In genomic region chr10:80489371-80490112, GRCh38 we compare ENCODE assay signal across 22 cellular contexts. TPM values are rescaled to one million over a fixed set of nuclear protein-coding genes. Genes with fewer than 3 reads are reported as not detected.
A peak's percentile ranks its signal among the peaks of the same experiment; 100 is the strongest.
DNase-seq lines count a peak whose midpoint lies in the region; ATAC-seq lines count a peak whose summit lies in the region.
"Had no signal": no experiment of that assay in that cellular context is flagged by ENCODE, and none has a peak within 500 bp of the region (broad histone marks: within the 10 kb centered on the region; RNA-seq: fewer than 3 reads in every experiment).

No MANE protein-coding gene starts in this region.

- H3K36me3 Mint-ChIP-seq in stimulated activated naive CD8-positive, alpha-beta T cell treated with anti-CD3 and anti-CD28 coated beads, Interleukin-15, Interleukin-2, amounts not matched to agents 100 ng/mL and 50 ng/mL, for 24 hours (ENCODE audit: low read depth): peaks cover 56% of the 10 kb centered on the region
- peaks cover 58% of the 10 kb centered on the region for H3K36me3 Mint-ChIP-seq in activated CD8-positive, alpha-beta memory T cell treated with anti-CD3 and anti-CD28 coated beads, Interleukin-2, amount 10 ng/mL, durations not matched to agents 7 days and 5 days
- peaks cover 20 to 60% (median 35%) of the 10 kb centered on the region in 5 donors for H3K36me3 Mint-ChIP-seq in naive thymus-derived CD4-positive, alpha-beta T cell

- H3K27me3 ChIP-seq in naive thymus-derived CD4-positive, alpha-beta T cell (ENCODE audit: control insufficient read depth in 2 of 2, insufficient read depth in 2 of 2, low read length in 2 of 2): no peaks in the 10 kb centered on the region
- no peaks in the 10 kb centered on the region for H3K27me3 ChIP-seq in Karpas-422 (ENCODE audit: low read length)
- H3K27me3 ChIP-seq: sigmoid colon had no signal

- H3K4me3 Mint-ChIP-seq in stimulated activated naive CD8-positive, alpha-beta T cell treated with anti-CD3 and anti-CD28 coated beads, Interleukin-15, Interleukin-2, amounts not matched to agents 100 ng/mL and 50 ng/mL, for 24 hours: peak overlapping the region; percentile 46
- no peak overlapping the region for H3K4me3 Mint-ChIP-seq in activated CD8-positive, alpha-beta memory T cell treated with anti-CD3 and anti-CD28 coated beads, Interleukin-2, amount 10 ng/mL, durations not matched to agents 7 days and 5 days
- peak overlapping the region in 9 of 10 donors; percentile 64 to 88 (median 78) for H3K4me3 Mint-ChIP-seq in naive thymus-derived CD4-positive, alpha-beta T cell
- H3K4me3 Mint-ChIP-seq: WTC11 had no signal

- peaks cover 0 to 34% (median 6%) of the 10 kb centered on the region in 3 experiments for H3K36me3 ChIP-seq in naive thymus-derived CD4-positive, alpha-beta T cell (ENCODE audit: control insufficient read depth in 2 of 3, insufficient read depth in 3 of 3, low read length in 3 of 3)
- no peaks in the 10 kb centered on the region for H3K36me3 ChIP-seq in Karpas-422 (ENCODE audit: insufficient read depth, low read length)

- ATAC-seq in stimulated activated naive CD8-positive, alpha-beta T cell treated with anti-CD3 and anti-CD28 coated beads, Interleukin-15, Interleukin-2, amounts not matched to agents 100 U/mL and 50 U/mL, for 24 hours: no peak
- no peak for ATAC-seq in activated CD8-positive, alpha-beta memory T cell treated with anti-CD3 and anti-CD28 coated beads, Interleukin-2, amount 10 ng/mL, durations not matched to agents 7 days and 5 days
- no peak for ATAC-seq in naive thymus-derived CD4-positive, alpha-beta T cell
- ATAC-seq: WTC11 had no signal

- H3K4me1 ChIP-seq in naive thymus-derived CD4-positive, alpha-beta T cell (ENCODE audit: control insufficient read depth in 2 of 2, insufficient read depth in 2 of 2, low read length in 2 of 2): peaks cover 96 to 99% of the 10 kb centered on the region in 2 donors
- H3K4me1 ChIP-seq in Karpas-422 (ENCODE audit: low read length): no peaks in the 10 kb centered on the region

- H3K27ac Mint-ChIP-seq in stimulated activated naive CD8-positive, alpha-beta T cell treated with anti-CD3 and anti-CD28 coated beads, Interleukin-15, Interleukin-2, amounts not matched to agents 100 ng/mL and 50 ng/mL, for 24 hours: peak overlapping the region; percentile 58
- peak overlapping the region; percentile 48 for H3K27ac Mint-ChIP-seq in activated CD8-positive, alpha-beta memory T cell treated with anti-CD3 and anti-CD28 coated beads, Interleukin-2, amount 10 ng/mL, durations not matched to agents 7 days and 5 days
- H3K27ac Mint-ChIP-seq in naive thymus-derived CD4-positive, alpha-beta T cell: peak overlapping the region; percentile 74 to 99 (median 88)

- CTCF ChIA-PET in activated CD8-positive, alpha-beta memory T cell treated with anti-CD3 and anti-CD28 coated beads, Interleukin-2, amount 10 ng/mL, durations not matched to agents 7 days and 5 days (lab: Charles Lee): interaction anchor here (1.1 to 11.4 kb wide), 5 partner anchors 12 to 38 kb away, joined by 4 to 151 read pairs (median 11); no protein-coding TSS in a partner anchor
- CTCF ChIA-PET in naive thymus-derived CD4-positive, alpha-beta T cell (lab: Charles Lee): interaction anchor here (0.9 to 4.3 kb wide), 10 partner anchors 9 to 111 kb away, joined by 3 to 40 read pairs (median 6); no protein-coding TSS in a partner anchor

- peaks cover 100% of the 10 kb centered on the region for H3K4me1 Mint-ChIP-seq in stimulated activated naive CD8-positive, alpha-beta T cell treated with anti-CD3 and anti-CD28 coated beads, Interleukin-15, Interleukin-2, amounts not matched to agents 100 ng/mL and 50 ng/mL, for 24 hours (ENCODE audit: low read depth)
- peaks cover 99% of the 10 kb centered on the region for H3K4me1 Mint-ChIP-seq in activated CD8-positive, alpha-beta memory T cell treated with anti-CD3 and anti-CD28 coated beads, Interleukin-2, amount 10 ng/mL, durations not matched to agents 7 days and 5 days
- peaks cover 93 to 100% (median 98%) of the 10 kb centered on the region in 7 donors for H3K4me1 Mint-ChIP-seq in naive thymus-derived CD4-positive, alpha-beta T cell

- no peak overlapping the region for H3K4me2 ChIP-seq in Karpas-422 (ENCODE audit: low read depth, low read length, poor library complexity, severe bottlenecking)

- H3K9me3 ChIP-seq in naive thymus-derived CD4-positive, alpha-beta T cell (ENCODE audit: control insufficient read depth in 2 of 3, low read length in 3 of 3): no peaks in the 10 kb centered on the region
- H3K9me3 ChIP-seq in Karpas-422 (ENCODE audit: low read length): no peaks in the 10 kb centered on the region
- H3K9me3 ChIP-seq: sigmoid colon had no signal

- H2AFZ ChIP-seq in Karpas-422 (ENCODE audit: low read length): no peak overlapping the region

- H3K9ac ChIP-seq in Karpas-422 (ENCODE audit: low read length): no peak overlapping the region

- DNase-seq in stimulated activated naive CD8-positive, alpha-beta T cell treated with anti-CD3 and anti-CD28 coated beads, Interleukin-15, Interleukin-2, amounts not matched to agents 100 U/mL and 50 U/mL, for 24 hours: no peak
- DNase-seq in activated CD8-positive, alpha-beta memory T cell treated with anti-CD3 and anti-CD28 coated beads, Interleukin-2, amount 10 ng/mL, durations not matched to agents 7 days and 5 days: no peak
- no peak for DNase-seq in naive thymus-derived CD4-positive, alpha-beta T cell
- DNase-seq in hepatic stellate cell (ENCODE audit: low spot score) (no peak), Karpas-422 (no peak), NCI-H446 treated with DMSO at 0.1 percent for 48 hours (lab: John Stamatoyannopoulos, UW) (no peak)
- DNase-seq: aorta; DMS153; hypothalamus; kidney glomerular epithelial cell; midbrain; NCI-H1694 treated with DMSO at 0.1 percent for 48 hours; NCI-H2227 treated with DMSO at 0.1 percent for 48 hours; sigmoid colon; stimulated activated CD4-positive, alpha-beta T cell treated with anti-CD3 and anti-CD28 coated beads, Interleukin-1b, Interleukin-23, amount 100 ng/mL, for 48 hours; substantia nigra; SW 1271 had no signal

- no peaks in the 10 kb centered on the region for H3K9me2 ChIP-seq in Karpas-422 (replicated peaks; ENCODE audit: insufficient read depth, low read length)

- H3K27me3 Mint-ChIP-seq in stimulated activated naive CD8-positive, alpha-beta T cell treated with anti-CD3 and anti-CD28 coated beads, Interleukin-15, Interleukin-2, amounts not matched to agents 100 ng/mL and 50 ng/mL, for 24 hours: no peaks in the 10 kb centered on the region
- H3K27me3 Mint-ChIP-seq in activated CD8-positive, alpha-beta memory T cell treated with anti-CD3 and anti-CD28 coated beads, Interleukin-2, amount 10 ng/mL, durations not matched to agents 7 days and 5 days: no peaks in the 10 kb centered on the region
- no peaks in the 10 kb centered on the region for H3K27me3 Mint-ChIP-seq in naive thymus-derived CD4-positive, alpha-beta T cell

- no peaks in the 10 kb centered on the region for H4K20me1 ChIP-seq in Karpas-422 (ENCODE audit: insufficient read depth, low read depth, low read length)

- H3K79me2 ChIP-seq in Karpas-422 (ENCODE audit: low read length): no peaks in the 10 kb centered on the region

- intact Hi-C loops in naive thymus-derived CD4-positive, alpha-beta T cell (cut with micrococcal nuclease): loop anchor here in 1 of 2 donors (2.0 kb wide), 1 partner anchor 15 kb away; no protein-coding TSS in a partner anchor

- H3K27ac ChIP-seq in naive thymus-derived CD4-positive, alpha-beta T cell (ENCODE audit: low read depth, low read length): peak overlapping the region; percentile 74
- H3K27ac ChIP-seq in Karpas-422 (ENCODE audit: low read length): no peak overlapping the region
- H3K27ac ChIP-seq: sigmoid colon had no signal

- POLR2A ChIA-PET in naive thymus-derived CD4-positive, alpha-beta T cell (lab: Charles Lee): interaction anchor here (1.5 to 14.6 kb wide), 5 partner anchors 11 to 45 kb away, joined by 4 to 608 read pairs (median 12); no protein-coding TSS in a partner anchor

- no peaks in the 10 kb centered on the region for H3K9me3 Mint-ChIP-seq in stimulated activated naive CD8-positive, alpha-beta T cell treated with anti-CD3 and anti-CD28 coated beads, Interleukin-15, Interleukin-2, amounts not matched to agents 100 ng/mL and 50 ng/mL, for 24 hours
- H3K9me3 Mint-ChIP-seq in activated CD8-positive, alpha-beta memory T cell treated with anti-CD3 and anti-CD28 coated beads, Interleukin-2, amount 10 ng/mL, durations not matched to agents 7 days and 5 days (ENCODE audit: low read depth): no peaks in the 10 kb centered on the region
- H3K9me3 Mint-ChIP-seq in naive thymus-derived CD4-positive, alpha-beta T cell: peaks cover 0 to 7% (median 0%) of the 10 kb centered on the region in 11 donors
- H3K9me3 Mint-ChIP-seq: WTC11 had no signal

- peak overlapping the region; percentile 49 for H3K4me3 ChIP-seq in naive thymus-derived CD4-positive, alpha-beta T cell (ENCODE audit: low read length)
- no peak overlapping the region for H3K4me3 ChIP-seq in Karpas-422 (ENCODE audit: low read length)
- H3K4me3 ChIP-seq: sigmoid colon had no signal

RNA-seq across cellular contexts. Expression of gene TSPAN14, which starts 35.4 kb away (rescaled TPM):
- 100 to 1,000 TPM; 100 to 104 TPM for total RNA-seq in activated CD8-positive, alpha-beta memory T cell treated with anti-CD3 and anti-CD28 coated beads, Interleukin-2, amount 10 ng/mL, durations not matched to agents 7 days and 5 days
- 100 to 1,000 TPM; 135 to 165 (median 160) TPM for total RNA-seq in naive thymus-derived CD4-positive, alpha-beta T cell
- 100 to 1,000 TPM; 179 to 386 TPM for polyA plus RNA-seq in naive thymus-derived CD4-positive, alpha-beta T cell
- total RNA-seq in Karpas-422 (2014; rRNA removed; shearing (Covaris generic); ENCODE audit: low replicate concordance): 3.4 TPM in 2 replicates

RNA-seq across cellular contexts. Expression of gene SH2D4B, which starts 48.2 kb away (rescaled TPM):
- total RNA-seq in activated CD8-positive, alpha-beta memory T cell treated with anti-CD3 and anti-CD28 coated beads, Interleukin-2, amount 10 ng/mL, durations not matched to agents 7 days and 5 days: under 1 TPM in 1 of 2 experiments, not detected in 1; 0.09 TPM
- under 1 TPM; 0.10 to 0.51 (median 0.14) TPM for total RNA-seq in naive thymus-derived CD4-positive, alpha-beta T cell
- polyA plus RNA-seq in naive thymus-derived CD4-positive, alpha-beta T cell: not detected
- total RNA-seq in Karpas-422 (2014; rRNA removed; shearing (Covaris generic); ENCODE audit: low replicate concordance): 0.07 TPM in 1 of 2 replicates, not detected in the other
- total RNA-seq: fibroblast of villous mesenchyme, MCF 10A, RPMI7951 had no signal
- polyA plus RNA-seq: aorta had no signal

Comparison
In these comparisons a context has a peak if more than half of its experiments do, and no peak if none do; other contexts are left out.
1. RNA of gene TSPAN14, which starts 35.4 kb away (total RNA-seq): 135 to 165 TPM in naive thymus-derived CD4-positive, alpha-beta T cell and 100 to 104 TPM in activated CD8-positive, alpha-beta memory T cell treated with anti-CD3 and anti-CD28 coated beads, Interleukin-2, amount 10 ng/mL, durations not matched to agents 7 days and 5 days; 3.4 TPM in Karpas-422; every median in the first group is over 10 times any median in the second.
2. Peak in every context shown above with its lines, with median percentiles within 50 percentile points of each other: H3K27ac Mint-ChIP-seq.